21 cellular contexts compared by ENCODE assay signal in genomic region chr5:179293276-179293675, GRCh38. TPM values are rescaled to one million over a fixed set of nuclear protein-coding genes. Genes with fewer than 3 reads are reported as not detected.
DNase-seq lines count a peak whose midpoint lies in the region; ATAC-seq and TF ChIP-seq lines count a peak whose summit lies in the region.
"Had no signal": no experiment of that assay in that cellular context is flagged by ENCODE, and none has a peak within 500 bp of the region (broad histone marks: within the 10 kb centered on the region; RNA-seq: fewer than 3 reads in every experiment).

No MANE protein-coding gene starts in this region.

- peak; percentile 51 for ATAC-seq in sciatic nerve
- no peak for ATAC-seq in HG03139 (IDR thresholded peaks at IDR 0.05; ENCODE audit: unreplicated experiment)
- ATAC-seq in GM18907 (IDR thresholded peaks at IDR 0.05; ENCODE audit: unreplicated experiment) = no peak
- ATAC-seq: naive thymus-derived CD4-positive, alpha-beta T cell had no signal

- DNase-seq in AG08396 (ENCODE audit: low spot score) = peak; percentile 50
- no peak for DNase-seq in HFFc6
- peak; percentile 21 for DNase-seq in iris pigment epithelial cell (ENCODE audit: low read depth)
- peak; percentile 35 for DNase-seq in sciatic nerve (ENCODE audit: low spot score)
- DNase-seq in 8988T = no peak
- DNase-seq in activated CD4-positive, alpha-beta T cell treated with anti-CD3 and anti-CD28 coated beads, Interleukin-2, amount 50 U/mL, for 1 hour = no peak
- DNase-seq: activated B cell treated with CpG ODN at 0.5 μM for 24 hours; erythroblast; HCEC 1CT; Karpas-422; naive thymus-derived CD4-positive, alpha-beta T cell; NCI-H1092 treated with DMSO at 0.1 percent for 48 hours; NCI-H2081 treated with DMSO at 0.1 percent for 48 hours; NCI-H526; stimulated activated naive CD4-positive, alpha-beta T cell treated with Interleukin-2 at 50 U/mL for 16 hours; T-helper 2 cell; trophoblast cell had no signal

- no peaks in the 10 kb centered on the region for H3K9me3 Mint-ChIP-seq in HFFc6
- H3K9me3 Mint-ChIP-seq: activated T-helper 1 cell treated with anti-CD3 and anti-CD28 coated beads, Interleukin-12 subunit alpha, Interleukin-12 subunit beta, Interleukin-2, Interleukin-4 antibody, amounts not matched to agents 30 ng/mL and 10 ng/mL and 1 ng/mL, durations not matched to agents 14 hours and 24 hours and 36 hours had no signal

- H3K36me3 Mint-ChIP-seq in HFFc6 (ENCODE audit: low read depth) = peaks cover 16% of the 10 kb centered on the region

- H3K27me3 Mint-ChIP-seq in HFFc6 (ENCODE audit: insufficient read depth) = peaks cover 1% of the 10 kb centered on the region; the same call in 1 of the 2 replicates

- H3K4me3 Mint-ChIP-seq in HFFc6 = peak overlapping the region; percentile 28; the same call in 1 of the 2 replicates
- H3K4me3 Mint-ChIP-seq: activated B cell treated with CpG ODN at 0.5 μM for 24 hours; activated T-helper 1 cell treated with anti-CD3 and anti-CD28 coated beads, Interleukin-12 subunit alpha, Interleukin-12 subunit beta, Interleukin-2, Interleukin-4 antibody, amounts not matched to agents 30 ng/mL and 10 ng/mL and 1 ng/mL, durations not matched to agents 14 hours and 24 hours and 36 hours; naive thymus-derived CD4-positive, alpha-beta T cell had no signal

- intact Hi-C loops in sciatic nerve (cut with DNase I) = no loop called here

- peaks cover 37% of the 10 kb centered on the region for H3K4me1 Mint-ChIP-seq in HFFc6 (ENCODE audit: low read depth)
- H3K4me1 Mint-ChIP-seq: activated B cell treated with CpG ODN at 0.5 μM for 24 hours; naive thymus-derived CD4-positive, alpha-beta T cell had no signal

- H3K27ac Mint-ChIP-seq in HFFc6 = peak overlapping the region; percentile 81
- H3K27ac Mint-ChIP-seq: activated B cell treated with CpG ODN at 0.5 μM for 24 hours; activated T-helper 1 cell treated with anti-CD3 and anti-CD28 coated beads, Interleukin-12 subunit alpha, Interleukin-12 subunit beta, Interleukin-2, Interleukin-4 antibody, amounts not matched to agents 30 ng/mL and 10 ng/mL and 1 ng/mL, durations not matched to agents 14 hours and 24 hours and 36 hours; naive thymus-derived CD4-positive, alpha-beta T cell had no signal

- no peak for TF ChIP-seq CTCF in HFFc6 (IDR thresholded peaks at IDR 0.05)

RNA-seq across cellular contexts. Expression of gene ADAMTS2, which starts 52.0 kb away (rescaled TPM):
- total RNA-seq in HFFc6 (2021; fragmentation: NEBNext Ultra II Directional; extraction: Animal tissue kit (Norgen Biotek cat#: 25700)) = 10 to 100 TPM; 31.5 to 38.4 (median 34.1) TPM
- 25.3 TPM for total RNA-seq in sciatic nerve
- total RNA-seq: activated B cell treated with CpG ODN at 0.5 μM for 24 hours; activated T-helper 1 cell treated with anti-CD3 and anti-CD28 coated beads, Interleukin-12 subunit alpha, Interleukin-12 subunit beta, Interleukin-2, Interleukin-4 antibody, amounts not matched to agents 30 ng/mL and 10 ng/mL and 1 ng/mL, durations not matched to agents 14 hours and 24 hours and 36 hours; naive thymus-derived CD4-positive, alpha-beta T cell; pulmonary artery endothelial cell had no signal

Comparison
In these comparisons a context has a peak if more than half of its experiments do, and no peak if none do; other contexts are left out.
1. DNase-seq: peak in AG08396 (single experiment), iris pigment epithelial cell (single experiment) and sciatic nerve (single experiment); none in HFFc6 (single experiment), 8988T (single experiment) and activated CD4-positive, alpha-beta T cell treated with anti-CD3 and anti-CD28 coated beads, Interleukin-2, amount 50 U/mL, for 1 hour (single experiment).